ENCODE assay signal across 11 cellular contexts in genomic region chr2:27378809-27379290, GRCh38. TPM values are rescaled to one million over a fixed set of nuclear protein-coding genes. Genes with fewer than 3 reads are reported as not detected.
DNase-seq lines count a peak whose midpoint lies in the region; ATAC-seq and TF ChIP-seq lines count a peak whose summit lies in the region.
"Had no signal": no experiment of that assay in that cellular context is flagged by ENCODE, and none has a peak within 500 bp of the region (broad histone marks: within the 10 kb centered on the region; RNA-seq: fewer than 3 reads in every experiment).

No MANE protein-coding gene starts in this region.

- H3K27me3 Mint-ChIP-seq in activated naive CD8-positive, alpha-beta T cell, result no peaks in the 10 kb centered on the region

- intact Hi-C loops in left ventricle myocardium superior (cut with micrococcal nuclease), result no loop called here
- intact Hi-C loops in upper lobe of right lung (cut with DNase I), result no loop called here

- H3K36me3 ChIP-seq in cardiac muscle cell (peaks cover 43% of the 10 kb centered on the region), liver (ENCODE audit: control insufficient read depth in 4 of 4, insufficient read depth in 3 of 4, low read depth in 1 of 4, low read length in 3 of 4) (peaks cover 18 to 51% (median 26%) of the 10 kb centered on the region in 4 donors), upper lobe of right lung (peaks cover 58% of the 10 kb centered on the region)

- peaks cover 7% of the 10 kb centered on the region for H3K4me1 ChIP-seq in cardiac muscle cell (ENCODE audit: low read depth)
- peaks cover 7 to 53% (median 45%) of the 10 kb centered on the region in 4 donors for H3K4me1 ChIP-seq in liver (ENCODE audit: control insufficient read depth in 4 of 4, insufficient read depth in 4 of 4, low read length in 3 of 4)
- peaks cover 15% of the 10 kb centered on the region for H3K4me1 ChIP-seq in upper lobe of right lung

- H3K9ac ChIP-seq in liver (ENCODE audit: low read depth in 1 of 2, low read length in 2 of 2), result peak overlapping the region; percentile 47 to 99

- H3K27ac Mint-ChIP-seq in activated naive CD8-positive, alpha-beta T cell, result peak overlapping the region; percentile 96

- no peaks in the 10 kb centered on the region for H3K9me3 Mint-ChIP-seq in activated naive CD8-positive, alpha-beta T cell (ENCODE audit: low read depth)

- no peaks in the 10 kb centered on the region for H3K27me3 ChIP-seq in cardiac muscle cell
- H3K27me3 ChIP-seq in liver (ENCODE audit: control insufficient read depth in 4 of 4, insufficient read depth in 4 of 4, low read length in 3 of 4), result no peaks in the 10 kb centered on the region
- no peaks in the 10 kb centered on the region for H3K27me3 ChIP-seq in upper lobe of right lung

- peak overlapping the region; percentile 62 for H3K4me3 ChIP-seq in cardiac muscle cell
- H3K4me3 ChIP-seq in liver (ENCODE audit: low read depth in 1 of 3, low read length in 3 of 3), result peak overlapping the region in 1 of 3 donors; percentile 57
- peak overlapping the region; percentile 78 for H3K4me3 ChIP-seq in upper lobe of right lung

- WGBS in liver, result 86% methylated on average over 9 of the region's 9 CpGs

- H3K4me1 Mint-ChIP-seq in activated naive CD8-positive, alpha-beta T cell (ENCODE audit: low read depth), result peaks cover 21% of the 10 kb centered on the region

- ATAC-seq in left ventricle myocardium superior (no peak), upper lobe of right lung (no peak), HG03469 (IDR thresholded peaks at IDR 0.05; ENCODE audit: unreplicated experiment) (no peak)
- ATAC-seq: right cardiac atrium had no signal

- H3K27ac ChIP-seq in cardiac muscle cell (peak overlapping the region; percentile 96), liver (ENCODE audit: low read depth in 1 of 2, low read length in 2 of 2) (peak overlapping the region; percentile 94 to 97), upper lobe of right lung (no peak overlapping the region)

- TF ChIP-seq CTCF in cardiac muscle cell (IDR thresholded peaks at IDR 0.05; ENCODE audit: low read depth, low read length), result no peak
- TF ChIP-seq CTCF in liver (IDR thresholded peaks at IDR 0.05; ENCODE audit: low read depth, low read length, missing input control), result no peak
- no peak for TF ChIP-seq CTCF in upper lobe of right lung (IDR thresholded peaks at IDR 0.05)

- no peak for DNase-seq in cardiac muscle cell (ENCODE audit: low read depth in 1 of 2, low spot score in 1 of 2)
- no peak for DNase-seq in left ventricle myocardium superior
- no peak for DNase-seq in upper lobe of right lung
- no peak for DNase-seq in stimulated activated CD8-positive, alpha-beta memory T cell treated with anti-CD3 and anti-CD28 coated beads, Interleukin-4, amount 100 ng/mL, for 48 hours
- no peak for DNase-seq in nucleus accumbens (lab: John Stamatoyannopoulos, UW)
- DNase-seq: activated gamma-delta T cell treated with Interleukin-2 at 50 U/mL for 16 hours, NCI-H1436 had no signal

- no peak for TF ChIP-seq RAD21 in liver (IDR thresholded peaks at IDR 0.05)

- peaks cover 2% of the 10 kb centered on the region for H3K36me3 Mint-ChIP-seq in activated naive CD8-positive, alpha-beta T cell

- H3K9me3 ChIP-seq in cardiac muscle cell (ENCODE audit: low read depth) (no peaks in the 10 kb centered on the region), liver (ENCODE audit: control insufficient read depth in 4 of 4, low read length in 3 of 4) (no peaks in the 10 kb centered on the region), upper lobe of right lung (no peaks in the 10 kb centered on the region)

- H3K4me3 Mint-ChIP-seq in activated naive CD8-positive, alpha-beta T cell, result peak overlapping the region; percentile 93

TF ChIP-seq in liver, 16 proteins besides CTCF, POLR2A, EP300 and RAD21:
- TF ChIP-seq EGR1 (IDR thresholded peaks at IDR 0.05; ENCODE audit: low read depth in 2 of 2), result no peak
- TF ChIP-seq, protein P1, sequence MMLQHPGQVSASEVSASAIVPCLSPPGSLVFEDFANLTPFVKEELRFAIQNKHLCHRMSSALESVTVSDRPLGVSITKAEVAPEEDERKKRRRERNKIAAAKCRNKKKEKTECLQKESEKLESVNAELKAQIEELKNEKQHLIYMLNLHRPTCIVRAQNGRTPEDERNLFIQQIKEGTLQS (IDR thresholded peaks at IDR 0.05), result no peak
- TF ChIP-seq HNF4A (conservative IDR thresholded peaks at IDR 0.05), result no peak

RNA-seq across cellular contexts. Expression of gene ZNF513, which starts 1.7 kb away (rescaled TPM):
- total RNA-seq in cardiac muscle cell (29.7 and 31.7 TPM in 2 replicates), left ventricle myocardium superior (6.5 TPM), liver (1 to 10 TPM; 7.9 to 9.3 TPM), upper lobe of right lung (14.2 TPM)
- polyA plus RNA-seq in cardiac muscle cell (32.2 and 35.8 TPM in 2 replicates), liver (10 to 100 TPM in 1 of 2 donors, 1 to 10 TPM in 1; 2.9 to 11.2 TPM)

RNA-seq across cellular contexts. Expression of gene SNX17, which starts 8.4 kb away (rescaled TPM):
- total RNA-seq in cardiac muscle cell (91.9 and 141 TPM in 2 replicates), left ventricle myocardium superior (61.2 TPM), liver (10 to 100 TPM; 53.7 to 65.3 TPM), upper lobe of right lung (97.6 TPM)
- polyA plus RNA-seq in cardiac muscle cell (130 and 135 TPM in 2 replicates), liver (10 to 100 TPM; 57.7 to 60.5 TPM)

RNA-seq across cellular contexts. Expression of gene EIF2B4, which starts 8.7 kb away (rescaled TPM):
- total RNA-seq in cardiac muscle cell (30.5 and 41.5 TPM in 2 replicates), left ventricle myocardium superior (40.9 TPM), liver (10 to 100 TPM; 10.5 to 18.9 TPM), upper lobe of right lung (35.0 TPM)
- polyA plus RNA-seq in cardiac muscle cell (93.9 and 94.9 TPM in 2 replicates), liver (10 to 100 TPM; 22.6 to 25.8 TPM)

RNA-seq across cellular contexts. Expression of gene GTF3C2, which starts 22.3 kb away (rescaled TPM):
- total RNA-seq in cardiac muscle cell (35.1 and 38.2 TPM in 2 replicates), left ventricle myocardium superior (19.8 TPM), liver (10 to 100 TPM; 16.4 to 20.6 TPM), upper lobe of right lung (54.4 TPM)
- polyA plus RNA-seq in cardiac muscle cell (47.7 and 56.8 TPM in 2 replicates), liver (10 to 100 TPM in 1 of 2 donors, 1 to 10 TPM in 1; 9.7 to 13.0 TPM)

RNA-seq across cellular contexts. Expression of gene PPM1G, which starts 30.5 kb away (rescaled TPM):
- total RNA-seq in cardiac muscle cell, result 96.2 and 101 TPM in 2 replicates
- 84.8 and 93.0 TPM in 2 replicates for polyA plus RNA-seq in cardiac muscle cell
- 38.8 TPM for total RNA-seq in left ventricle myocardium superior
- 10 to 100 TPM; 28.9 to 45.5 TPM for total RNA-seq in liver
- polyA plus RNA-seq in liver, result 10 to 100 TPM; 26.4 to 37.3 TPM
- 51.8 TPM for total RNA-seq in upper lobe of right lung
